ENCODE assay signal across 8 cellular contexts in the genomic region with DNA sequence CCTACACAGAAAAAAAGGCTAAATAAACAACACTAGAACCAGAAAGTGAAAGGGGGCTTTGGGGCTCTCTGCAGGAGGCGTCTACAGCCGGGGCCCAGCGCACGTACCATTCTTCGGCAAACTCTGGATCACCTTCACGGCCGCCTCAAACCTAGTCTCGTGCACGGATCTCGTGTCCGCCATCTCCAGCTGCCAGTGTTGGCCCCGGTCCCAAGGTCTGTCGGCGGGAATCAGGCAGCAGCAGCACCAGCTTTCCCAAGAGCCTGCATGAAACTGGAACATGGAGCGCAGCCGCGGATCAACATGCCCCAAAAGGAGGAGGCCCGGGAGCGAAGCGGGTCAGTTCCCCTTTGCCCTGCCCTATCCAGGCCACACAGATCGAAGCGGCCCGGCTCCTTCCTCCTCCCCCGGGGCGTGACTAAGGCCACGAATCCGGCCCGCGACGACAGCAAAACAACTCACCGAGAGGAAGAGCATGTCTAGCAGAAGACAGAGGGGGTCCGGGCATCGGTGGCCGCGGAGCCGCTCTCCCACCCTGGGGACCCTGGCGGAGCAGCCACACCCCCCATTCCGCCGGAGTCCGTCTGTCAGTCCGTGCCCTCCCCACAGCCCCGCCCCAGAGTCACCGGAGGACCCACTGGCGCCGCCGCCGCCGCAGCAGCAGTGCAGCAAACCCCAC. TPM values are rescaled to one million over a fixed set of nuclear protein-coding genes. Genes with fewer than 3 reads are reported as not detected.
DNase-seq lines count a peak whose midpoint lies in the region; ATAC-seq and TF ChIP-seq lines count a peak whose summit lies in the region.

Gene ACBD5, minus strand, starts transcription at position 586 of the 679 bp plus-strand sequence. Its CDS starts 109 bp downstream, at position 477.

- no peak within 1 kb of the TSS for H4K8ac ChIP-seq in H9 (replicated peaks; ENCODE audit: insufficient read length, low read depth, low read length)

- H2BK120ac ChIP-seq in H9 (ENCODE audit: low read depth, low read length, poor library complexity, severe bottlenecking): no peak within 1 kb of the TSS

- H3T11ph ChIP-seq in H9 (ENCODE audit: low read length): no peak within 1 kb of the TSS

- peak within 1 kb of the TSS; percentile 81 for H3K4me3 ChIP-seq in MM.1S (ENCODE audit: low read length)
- peak within 1 kb of the TSS; percentile 80 for H3K4me3 ChIP-seq in tibial artery

- peak within 1 kb of the TSS; percentile 72 for H3K27ac ChIP-seq in H9 (ENCODE audit: insufficient read length, low read depth, low read length)
- peak within 1 kb of the TSS; percentile 76 for H3K27ac ChIP-seq in MM.1S (ENCODE audit: low read length)
- H3K27ac ChIP-seq in tibial artery: peak within 1 kb of the TSS; percentile 96 to 98

- H4K91ac ChIP-seq in H9 (ENCODE audit: insufficient read length, low read depth, low read length): no peak within 1 kb of the TSS

- H3K9ac ChIP-seq in H9 (ENCODE audit: extremely low read depth, insufficient read length, low read length) (peak within 1 kb of the TSS; percentile 82), MM.1S (ENCODE audit: low read length) (peak within 1 kb of the TSS; percentile 83)

- H2AK5ac ChIP-seq in H9 (ENCODE audit: insufficient read length, low read length): no peak within 1 kb of the TSS

- H4K20me1 ChIP-seq in H9 (ENCODE audit: control insufficient read depth, insufficient read depth, insufficient read length): no peaks in the 10 kb centered on the region
- H4K20me1 ChIP-seq in MM.1S (ENCODE audit: insufficient read depth, low read length): no peaks in the 10 kb centered on the region

- peaks cover 7% of the 10 kb centered on the region for H3K23me2 ChIP-seq in H9 (ENCODE audit: insufficient read length, low read depth, low read length, poor library complexity, severe bottlenecking)

- no peaks in the 10 kb centered on the region for H3K27me3 ChIP-seq in H9 (ENCODE audit: insufficient read depth, low read length)
- no peaks in the 10 kb centered on the region for H3K27me3 ChIP-seq in MM.1S (replicated peaks; ENCODE audit: insufficient read depth, low read length)
- no peaks in the 10 kb centered on the region for H3K27me3 ChIP-seq in tibial artery

- H3K4me1 Mint-ChIP-seq in H9: peaks cover 16 to 22% of the 10 kb centered on the region in 2 experiments

- no peak within 1 kb of the TSS for H2BK5ac ChIP-seq in H9 (ENCODE audit: insufficient read length, low read length)

- H3K4me2 ChIP-seq in H9 (ENCODE audit: insufficient read depth, insufficient read length, low read length): peak within 1 kb of the TSS; percentile 99
- peak within 1 kb of the TSS; percentile 86 for H3K4me2 ChIP-seq in MM.1S (ENCODE audit: low read depth, low read length)

- H3K79me2 ChIP-seq in H9 (ENCODE audit: insufficient read depth, low read length) (no peaks in the 10 kb centered on the region), MM.1S (ENCODE audit: low read length) (peaks cover 31% of the 10 kb centered on the region)

- no peak within 1 kb of the TSS for H2BK15ac ChIP-seq in H9 (ENCODE audit: low read depth, low read length)

- no peak within 1 kb of the TSS for H3K23ac ChIP-seq in H9 (ENCODE audit: insufficient read length, low read depth, low read length)

- no peak within 1 kb of the TSS for H3K56ac ChIP-seq in H9 (ENCODE audit: insufficient read length, low read depth, low read length)

- H3K4me3 Mint-ChIP-seq in H9: peak within 1 kb of the TSS; percentile 85 to 90

- intact Hi-C loops in tibial artery (cut with DNase I; ENCODE audit: low total_unique reads): loop anchor here (5.0 kb wide), 2 partner anchors 83 to 373 kb away; partner anchors contain the start of gene MASTL

- H3K36me3 ChIP-seq in MM.1S (replicated peaks; ENCODE audit: insufficient read depth, low read length): no peaks in the 10 kb centered on the region
- H3K36me3 ChIP-seq in tibial artery: no peaks in the 10 kb centered on the region

- no peaks in the 10 kb centered on the region for H3K27me3 Mint-ChIP-seq in H9 (ENCODE audit: low read depth)

- no peaks in the 10 kb centered on the region for H3K79me1 ChIP-seq in H9 (ENCODE audit: insufficient read depth, low read depth, low read length, poor library complexity, severe bottlenecking)

- H3K4me1 ChIP-seq in H9 (ENCODE audit: insufficient read depth, low read length) (no peaks in the 10 kb centered on the region), MM.1S (ENCODE audit: low read length) (peaks cover 6% of the 10 kb centered on the region; the same call in 1 of the 2 replicates), tibial artery (peaks cover 5 to 30% (median 18%) of the 10 kb centered on the region in 4 donors)

- H3K9me3 ChIP-seq in H9 (ENCODE audit: control insufficient read depth, low read depth, low read length) (no peaks in the 10 kb centered on the region), MM.1S (replicated peaks; ENCODE audit: insufficient read depth, low read length) (no peaks in the 10 kb centered on the region), tibial artery (no peaks in the 10 kb centered on the region)

- H3K27ac Mint-ChIP-seq in H9: peak within 1 kb of the TSS; percentile 96 to 99 (median 98)
- H3K27ac Mint-ChIP-seq in activated naive CD4-positive, alpha-beta T cell treated with anti-CD3 and anti-CD28 coated beads, Interleukin-2, amount 50 U/mL, for 72 hours: peak within 1 kb of the TSS; percentile 96 to 98

- no peaks in the 10 kb centered on the region for H3K9me2 ChIP-seq in MM.1S (replicated peaks; ENCODE audit: insufficient read depth, low read length)

- no peaks in the 10 kb centered on the region for H3K36me3 Mint-ChIP-seq in H9 (ENCODE audit: insufficient read depth in 1 of 3, low read depth in 3 of 3)
- H3K36me3 Mint-ChIP-seq in activated naive CD4-positive, alpha-beta T cell treated with anti-CD3 and anti-CD28 coated beads, Interleukin-2, amount 50 U/mL, for 72 hours: peaks cover 24 to 39% of the 10 kb centered on the region in 2 donors

- TF ChIP-seq CTCF in H9 (conservative IDR thresholded peaks at IDR 0.05) (no peak), MM.1S (IDR thresholded peaks at IDR 0.05; ENCODE audit: low read length) (no peak), tibial artery (IDR thresholded peaks at IDR 0.05) (no peak)

- H3K9me3 Mint-ChIP-seq in H9: no peaks in the 10 kb centered on the region
- no peaks in the 10 kb centered on the region for H3K9me3 Mint-ChIP-seq in activated naive CD4-positive, alpha-beta T cell treated with anti-CD3 and anti-CD28 coated beads, Interleukin-2, amount 50 U/mL, for 72 hours

- no CpG with 5 or more reads among the region's 48 CpGs for whole genome bisulfite sequencing in H9 (ENCODE audit: extremely low coverage, insufficient read length, low lambda C conversion rate)

- DNase-seq in GM03348 (ENCODE audit: low spot score) (peak; percentile 89), H9 (peak; percentile 84), MM.1S (peak; percentile 82), glomerular endothelial cell (ENCODE audit: extremely low read depth, low read depth, low spot score) (no peak), occipital lobe (lab: John Stamatoyannopoulos, UW) (peak; percentile 79), tibial artery (peak; percentile 96 to 97)
- peak; percentile 70 to 80 for DNase-seq in activated naive CD4-positive, alpha-beta T cell treated with anti-CD3 and anti-CD28 coated beads, Interleukin-2, amount 50 U/mL, for 72 hours (ENCODE audit: low spot score in 2 of 2)

- H2AFZ ChIP-seq in H9 (ENCODE audit: low read length) (no peak within 1 kb of the TSS), MM.1S (ENCODE audit: low read length) (peak within 1 kb of the TSS; percentile 68)

- no peak within 1 kb of the TSS for H3K4ac ChIP-seq in H9 (ENCODE audit: low read depth, low read length)

- no peak within 1 kb of the TSS for H2BK20ac ChIP-seq in H9 (ENCODE audit: low read depth, low read length, poor library complexity, severe bottlenecking)

- H2BK12ac ChIP-seq in H9 (ENCODE audit: insufficient read length, low read depth, low read length): no peak within 1 kb of the TSS

- ATAC-seq in SK-N-SH treated with all-trans-retinoic acid at 6 μM for 48 hours: peak; percentile 77
- peak; percentile 63 to 65 for ATAC-seq in activated naive CD4-positive, alpha-beta T cell treated with anti-CD3 and anti-CD28 coated beads, Interleukin-2, amount 50 U/mL, for 72 hours

- no peak within 1 kb of the TSS; the same call in 1 of the 2 replicates for H3K14ac ChIP-seq in H9 (ENCODE audit: insufficient read depth, low read length)

- H3K18ac ChIP-seq in H9 (ENCODE audit: insufficient read length, low read depth, low read length): peak within 1 kb of the TSS; percentile 76

- peaks cover 29% of the 10 kb centered on the region for H3F3A ChIP-seq in MM.1S (ENCODE audit: insufficient read depth, low read length)

- H4K5ac ChIP-seq in H9 (ENCODE audit: insufficient read length, low read depth, low read length): no peak within 1 kb of the TSS

TF ChIP-seq in SK-N-SH treated with all-trans-retinoic acid at 6 μM for 48 hours, 23 proteins besides CTCF, POLR2A, EP300 and RAD21:
- TF ChIP-seq ISL1 (CRISPR knock-in tag; IDR thresholded peaks at IDR 0.05) (no peak), ARNTL (CRISPR knock-in tag; IDR thresholded peaks at IDR 0.05; ENCODE audit: borderline replicate concordance, low read depth) (no peak)
TF ChIP-seq in SK-N-SH treated with all-trans-retinoic acid at 6 μM for 48 hours: peak in this region for 0.

RNA-seq across cellular contexts. Expression of gene ACBD5, which starts in this region (rescaled TPM):
- total RNA-seq in H9 (2021) (14.2 and 15.8 TPM in 2 replicates), glomerular endothelial cell (12.1 and 17.5 TPM in 2 replicates), occipital lobe (56.6 TPM)
- total RNA-seq in activated naive CD4-positive, alpha-beta T cell treated with anti-CD3 and anti-CD28 coated beads, Interleukin-2, amount 50 U/mL, for 72 hours: 10 to 100 TPM; 15.4 to 16.0 TPM
